Comparison of ENCODE assay signal across 8 cellular contexts in genomic region chr9:135906291-135907005, GRCh38. TPM values are rescaled to one million over a fixed set of nuclear protein-coding genes. Genes with fewer than 3 reads are reported as not detected.
DNase-seq lines count a peak whose midpoint lies in the region; ATAC-seq and TF ChIP-seq lines count a peak whose summit lies in the region.

No MANE protein-coding gene starts in this region.

- DNase-seq in fibroblast of the aortic adventitia (ENCODE audit: low read depth) (peak; percentile 66), pons (ENCODE audit: low spot score) (peak; percentile 53), NAMALWA (ENCODE audit: low spot score) (no peak)
- DNase-seq in activated CD4-positive, CD25-positive, alpha-beta regulatory T cell (lab: John Stamatoyannopoulos, UW): no peak

- peak overlapping the region; percentile 88 for H3K9ac ChIP-seq in BLaER1

- H3K27me3 ChIP-seq in BLaER1: no peaks in the 10 kb centered on the region

- peak; percentile 1 for ATAC-seq in GM18909 (IDR thresholded peaks at IDR 0.05; ENCODE audit: poor library complexity, unreplicated experiment)
- ATAC-seq in HG03460 (IDR thresholded peaks at IDR 0.05; ENCODE audit: unreplicated experiment): peak; percentile 3

- peak overlapping the region; percentile 94 for H3K4me2 ChIP-seq in BLaER1

- H3K4me3 ChIP-seq in BLaER1 (peak overlapping the region; percentile 92), WI38 (ENCODE audit: low read depth, low read length) (peak overlapping the region; percentile 67), fibroblast of the aortic adventitia (ENCODE audit: low read depth, low read length) (peak overlapping the region; percentile 67)

- TF ChIP-seq CTCF in WI38 (IDR thresholded peaks at IDR 0.05; ENCODE audit: low read depth, low read length) (no peak), fibroblast of the aortic adventitia (IDR thresholded peaks at IDR 0.05; ENCODE audit: insufficient read depth, low read length) (no peak)

- H3K36me3 ChIP-seq in BLaER1: peaks cover 40% of the 10 kb centered on the region

- peaks cover 7% of the 10 kb centered on the region; the same call in 1 of the 2 replicates for H3K9me3 ChIP-seq in BLaER1

- peak overlapping the region; percentile 89 for H3K27ac ChIP-seq in BLaER1

- H3K4me1 ChIP-seq in BLaER1: peaks cover 61% of the 10 kb centered on the region

- H4K20me1 ChIP-seq in BLaER1: peaks cover 59% of the 10 kb centered on the region

RNA-seq across cellular contexts. Expression of gene CAMSAP1, which starts 0.9 kb away (rescaled TPM):
- total RNA-seq in fibroblast of the aortic adventitia (ENCODE audit: low replicate concordance): 15.7 and 26.4 TPM in 2 replicates

RNA-seq across cellular contexts. Expression of gene UBAC1, which starts 54.7 kb away (rescaled TPM):
- 13.3 and 23.0 TPM in 2 replicates for total RNA-seq in fibroblast of the aortic adventitia (ENCODE audit: low replicate concordance)

Comparison
In these comparisons a context has a peak if more than half of its experiments do, and no peak if none do; other contexts are left out.
1. DNase-seq: peak in fibroblast of the aortic adventitia (single experiment) and pons (single experiment); none in activated CD4-positive, CD25-positive, alpha-beta regulatory T cell (0 of 4) and NAMALWA (single experiment).
2. Peak in every context shown above with its lines, with median percentiles within 50 percentile points of each other: H3K4me3 ChIP-seq.